Comparison of ENCODE assay signal across 8 cellular contexts in the genomic region with DNA sequence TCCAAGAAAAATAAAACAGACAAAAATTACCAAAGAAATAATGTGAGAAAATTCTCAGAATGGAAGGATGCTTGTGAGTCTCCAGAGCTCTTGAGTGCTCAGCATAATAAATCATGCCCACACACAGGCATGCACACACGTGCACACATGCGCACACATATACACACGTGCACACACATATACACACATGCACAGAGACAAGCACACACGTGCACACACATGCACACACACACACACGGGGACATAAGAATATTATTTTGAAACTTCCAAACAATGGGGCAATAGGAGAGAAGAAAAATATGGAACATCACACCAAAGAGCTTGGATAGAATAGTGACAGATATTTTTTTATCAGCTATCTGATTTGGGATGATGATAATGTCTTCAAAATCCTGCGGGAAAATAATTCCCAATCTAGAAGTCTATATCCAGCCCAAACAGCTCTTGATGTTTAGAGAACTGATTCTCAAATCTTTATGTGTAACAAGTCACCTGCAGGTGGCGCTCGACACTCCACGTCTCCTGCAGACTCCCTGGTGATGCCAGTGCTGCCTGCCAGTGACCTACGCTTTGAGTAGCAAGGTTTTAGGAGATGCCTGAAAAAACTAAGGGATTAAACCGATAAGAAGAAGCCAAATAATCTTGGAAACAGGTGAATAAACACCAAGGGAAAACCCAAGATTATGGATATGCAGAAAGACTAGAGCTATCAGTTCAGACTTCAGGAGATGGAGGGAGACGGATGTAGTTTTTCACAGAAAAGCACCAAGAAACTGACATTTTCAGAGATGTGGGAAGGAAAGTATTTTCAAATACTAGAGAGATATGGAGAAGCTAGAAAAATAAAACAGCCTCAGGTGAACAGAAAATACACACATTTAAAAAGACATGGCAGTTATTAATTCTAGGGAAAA.
DNase-seq lines count a peak whose midpoint lies in the region; ATAC-seq, FAIRE-seq and TF ChIP-seq lines count a peak whose summit lies in the region.

No MANE protein-coding gene starts in this region.

- H3K4me2 ChIP-seq in HepG2 (ENCODE audit: low read depth, low read length) = no peak overlapping the region

- DNase-seq in GM10248 (ENCODE audit: extremely low spot score) (peak; percentile 43), HFFc6 (peak; percentile 62), NCI-H1694 treated with DMSO at 0.1 percent for 48 hours (lab: John Stamatoyannopoulos, UW) (peak; percentile 24), WERI-Rb-1 (peak; percentile 84), caudate nucleus (lab: John Stamatoyannopoulos, UW) (peak in 56 of 61 donors; percentile 4 to 92 (median 44)), HepG2 (ENCODE audit: low spot score) (peak; percentile 7)
- DNase-seq in stimulated activated CD4-positive, alpha-beta T cell treated with anti-CD3 and anti-CD28 coated beads, TNF-alpha, amount 100 ng/mL, for 48 hours (ENCODE audit: low read depth in 3 of 3) = peak; percentile 28 to 67 (median 46)

- no peak overlapping the region for H2AFZ ChIP-seq in HepG2 (ENCODE audit: low read length)

- no peaks in the 10 kb centered on the region for H4K20me1 ChIP-seq in HepG2 (ENCODE audit: insufficient read depth, low read length)

- no peak for TF ChIP-seq EP300 in HepG2 (IDR thresholded peaks at IDR 0.05; ENCODE audit: low read depth in 2 of 2, low read length in 2 of 2)
- TF ChIP-seq EP300 in HepG2 (CRISPR knock-in tag; IDR thresholded peaks at IDR 0.05; ENCODE audit: borderline replicate concordance) = no peak

- 9% methylated on average over 12 of the region's 12 CpGs for WGBS in HepG2 (ENCODE audit: low lambda C conversion rate)

- no peaks in the 10 kb centered on the region for H3K36me3 ChIP-seq in WERI-Rb-1
- no peaks in the 10 kb centered on the region for H3K36me3 ChIP-seq in HepG2 (replicated peaks in 1 of 2; ENCODE audit: control insufficient read depth in 1 of 2, insufficient read depth in 2 of 2, low read length in 2 of 2)

- ATAC-seq in HepG2 = no peak
- no peak for ATAC-seq in HG02610 (IDR thresholded peaks at IDR 0.05; ENCODE audit: unreplicated experiment)

- no peaks in the 10 kb centered on the region for H3K27me3 ChIP-seq in WERI-Rb-1 (ENCODE audit: insufficient read depth, low read depth, severe bottlenecking)
- no peaks in the 10 kb centered on the region for H3K27me3 ChIP-seq in HepG2 (ENCODE audit: control insufficient read depth in 1 of 2, insufficient read depth in 2 of 2, low read length in 2 of 2)

- CTCF ChIA-PET in GM10248 (lab: Yijun Ruan, JAX) = interaction anchor here (0.7 to 1.7 kb wide), 20 partner anchors 9 to 1230 kb away, joined by 3 to 13 read pairs (median 4); no protein-coding TSS in a partner anchor
- CTCF ChIA-PET in HepG2 (lab: Yijun Ruan, JAX; ENCODE audit: low intra/inter-chr PET ratio, low total read pairs) = no interaction called here

- H3K4me1 ChIP-seq in HepG2 (ENCODE audit: insufficient read depth, low read length) = no peaks in the 10 kb centered on the region

- intact Hi-C loops in HepG2 (cut with micrococcal nuclease; ENCODE audit: unreplicated experiment) = no loop called here

- H3K9me3 ChIP-seq in WERI-Rb-1 (ENCODE audit: severe bottlenecking) (no peaks in the 10 kb centered on the region), HepG2 (ENCODE audit: low read length) (peaks cover 15% of the 10 kb centered on the region)

- in situ Hi-C loops in HepG2 (cut with HindIII; ENCODE audit: extremely low pct_ligation_motif_present, low pct_unique_long_range_greater_than_20kb) = no loop called here

- H3K27me3 Mint-ChIP-seq in HFFc6 (ENCODE audit: insufficient read depth) = peaks cover 2% of the 10 kb centered on the region; the same call in 1 of the 2 replicates

- H3K27ac Mint-ChIP-seq in HFFc6 = no peak overlapping the region

- no TSS peak for BruUV-seq in HepG2 (replicated peaks; lab: Mats Ljungman, UMichigan)

- FAIRE-seq in HepG2 (lab: Jason Lieb, UNC) = no peak

- no peaks in the 10 kb centered on the region for H3K36me3 Mint-ChIP-seq in HFFc6 (ENCODE audit: low read depth)

- H3K27ac ChIP-seq in WERI-Rb-1 (no peak overlapping the region), caudate nucleus (ENCODE audit: low read depth, low read length) (no peak overlapping the region), HepG2 (ENCODE audit: extremely low read length, insufficient read depth, low read length) (no peak overlapping the region)

- TF ChIP-seq CTCF in GM10248 (IDR thresholded peaks at IDR 0.05; ENCODE audit: control extremely low read depth, extremely low read depth, low read depth, missing control alignments) (peak; percentile 74), HFFc6 (IDR thresholded peaks at IDR 0.05) (peak; percentile 95), WERI-Rb-1 (IDR thresholded peaks at IDR 0.05; ENCODE audit: low read depth, low read length) (peak; percentile 68), HepG2 (CRISPR knock-in tag; IDR thresholded peaks at IDR 0.05) (peak; percentile 42)

- H3K9me3 Mint-ChIP-seq in HFFc6 = no peaks in the 10 kb centered on the region

- no peak for TF ChIP-seq POLR2A in HepG2 (IDR thresholded peaks at IDR 0.05; ENCODE audit: insufficient read depth in 1 of 2, low read depth in 2 of 2, low read length in 2 of 2)

- TF ChIP-seq RAD21 in HepG2 (CRISPR knock-in tag; IDR thresholded peaks at IDR 0.05) = no peak

- H3K4me3 ChIP-seq in WERI-Rb-1 (ENCODE audit: low read depth, low read length) = no peak overlapping the region
- no peak overlapping the region for H3K4me3 ChIP-seq in HepG2 (replicated peaks in 1 of 3; ENCODE audit: insufficient read depth in 1 of 3, low read depth in 2 of 3, low read length in 3 of 3)

- no peaks in the 10 kb centered on the region for H3K79me2 ChIP-seq in HepG2 (ENCODE audit: insufficient read depth, low read length)

- POLR2A ChIA-PET in GM10248 (lab: Yijun Ruan, JAX) = no interaction called here
- POLR2A ChIA-PET in HepG2 (lab: Yijun Ruan, JAX) = no interaction called here

- H3K4me1 Mint-ChIP-seq in HFFc6 (ENCODE audit: low read depth) = no peaks in the 10 kb centered on the region

- H3K9ac ChIP-seq in HepG2 (ENCODE audit: insufficient read depth, low read depth, low read length) = no peak overlapping the region

- no peak overlapping the region for H3K4me3 Mint-ChIP-seq in HFFc6

TF ChIP-seq in HepG2, 621 proteins besides CTCF, POLR2A, EP300 and RAD21:
- TF ChIP-seq GATA4 (IDR thresholded peaks at IDR 0.05; ENCODE audit: borderline replicate concordance, low read depth) = no peak
- TF ChIP-seq, protein P1, sequence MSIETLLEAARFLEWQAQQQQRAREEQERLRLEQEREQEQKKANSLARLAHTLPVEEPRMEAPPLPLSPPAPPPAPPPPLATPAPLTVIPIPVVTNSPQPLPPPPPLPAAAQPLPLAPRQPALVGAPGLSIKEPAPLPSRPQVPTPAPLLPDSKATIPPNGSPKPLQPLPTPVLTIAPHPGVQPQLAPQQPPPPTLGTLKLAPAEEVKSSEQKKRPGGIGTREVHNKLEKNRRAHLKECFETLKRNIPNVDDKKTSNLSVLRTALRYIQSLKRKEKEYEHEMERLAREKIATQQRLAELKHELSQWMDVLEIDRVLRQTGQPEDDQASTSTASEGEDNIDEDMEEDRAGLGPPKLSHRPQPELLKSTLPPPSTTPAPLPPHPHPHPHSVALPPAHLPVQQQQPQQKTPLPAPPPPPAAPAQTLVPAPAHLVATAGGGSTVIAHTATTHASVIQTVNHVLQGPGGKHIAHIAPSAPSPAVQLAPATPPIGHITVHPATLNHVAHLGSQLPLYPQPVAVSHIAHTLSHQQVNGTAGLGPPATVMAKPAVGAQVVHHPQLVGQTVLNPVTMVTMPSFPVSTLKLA (IDR thresholded peaks at IDR 0.05) = peak; percentile 98

Comparison
In these comparisons a context has a peak if more than half of its experiments do, and no peak if none do; other contexts are left out.
1. DNase-seq: peak in every context shown above with its lines; median percentile 84 in WERI-Rb-1; 62 in HFFc6; 46 in stimulated activated CD4-positive, alpha-beta T cell treated with anti-CD3 and anti-CD28 coated beads, TNF-alpha, amount 100 ng/mL, for 48 hours; 44 in caudate nucleus; 43 in GM10248; 24 in NCI-H1694 treated with DMSO at 0.1 percent for 48 hours; 7 in HepG2.
2. CTCF ChIP-seq: peak in every context shown above with its lines; median percentile 95 in HFFc6; 74 in GM10248; 68 in WERI-Rb-1; 42 in HepG2.